Comparison of ENCODE assay signal across 36 cellular contexts in the genomic region with DNA sequence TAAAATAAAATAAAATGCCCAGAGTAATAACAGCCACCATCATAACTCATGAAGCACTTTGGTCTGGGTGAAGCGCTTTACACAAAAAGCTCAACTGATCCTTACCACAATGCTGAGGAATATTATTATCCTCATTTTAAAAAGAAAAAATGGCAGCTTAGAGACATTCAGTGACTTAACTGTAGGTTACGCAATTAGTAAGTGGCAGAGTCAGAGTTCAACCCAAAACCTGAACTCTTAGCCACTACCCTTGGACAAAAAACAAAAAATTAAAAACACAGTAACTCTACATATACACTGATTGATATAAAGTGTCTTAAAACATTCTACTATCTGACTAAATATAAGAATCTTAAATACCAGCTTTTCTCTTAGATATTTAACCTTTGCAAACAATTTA. TPM values are rescaled to one million over a fixed set of nuclear protein-coding genes. Genes with fewer than 3 reads are reported as not detected.
"Had no signal": no experiment of that assay in that cellular context is flagged by ENCODE, and none has a peak within 500 bp of the region (broad histone marks: within the 10 kb centered on the region; RNA-seq: fewer than 3 reads in every experiment).

No MANE protein-coding gene starts in this region.

- H3K9me3 ChIP-seq: adrenal gland, body of pancreas, breast epithelium, colonic mucosa, esophagus squamous epithelium, gastroesophageal sphincter had no signal

- H3K36me3 ChIP-seq: adrenal gland, breast epithelium, cardiac muscle cell, colonic mucosa, esophagus squamous epithelium, gastroesophageal sphincter, WERI-Rb-1 had no signal

- H3K4me1 ChIP-seq: body of pancreas, breast epithelium, colonic mucosa, esophagus squamous epithelium had no signal

- DNase-seq: activated B cell treated with CpG ODN at 0.5 μM for 24 hours; activated CD4-positive, alpha-beta memory T cell treated with anti-CD3 and anti-CD28 coated beads for 36 hours; activated CD4-positive, alpha-beta T cell treated with anti-CD3 and anti-CD28 coated beads, Interleukin-2, amount 10 ng/mL, durations not matched to agents 24 days and 14 days; activated CD8-positive, alpha-beta memory T cell treated with anti-CD3 and anti-CD28 coated beads, Interleukin-2, amount 10 ng/mL, durations not matched to agents 7 days and 5 days; activated CD8-positive, alpha-beta memory T cell treated with anti-CD3 and anti-CD28 coated beads, Interleukin-2, amount 50 U/mL, for 4 hours; activated CD8-positive, alpha-beta T cell treated with anti-CD3 and anti-CD28 coated beads, Interleukin-2, amount 10 ng/mL, durations not matched to agents 7 days and 5 days; activated effector memory CD4-positive, alpha-beta T cell treated with anti-CD3 and anti-CD28 coated beads, Interleukin-2, amount 50 U/mL, for 16 hours; activated naive CD4-positive, alpha-beta T cell treated with anti-CD3 and anti-CD28 coated beads for 36 hours; activated naive CD8-positive, alpha-beta T cell treated with anti-CD3 and anti-CD28 coated beads for 36 hours; activated naive CD8-positive, alpha-beta T cell treated with anti-CD3 and anti-CD28 coated beads, Interleukin-2, amount 50 U/mL, for 24 hours; activated T-cell treated with anti-CD3 and anti-CD28 coated beads, Interleukin-2, amount 50 U/mL, for 1 hour; activated T-cell treated with anti-CD3 and anti-CD28 coated beads, Interleukin-2, amount 50 U/mL, for 48 hours; adrenal gland; amygdala; aorta; body of pancreas; central memory CD4-positive, alpha-beta T cell; cerebellar nuclear complex; colonic mucosa; effector CD8-positive, alpha-beta T cell; esophagus squamous epithelium; foreskin melanocyte; T-helper 1 cell; T-helper 17 cell; T1000; WERI-Rb-1 had no signal

- FAIRE-seq: endometrium, endothelial cell of umbilical vein had no signal

- H3K27ac ChIP-seq: adrenal gland, body of pancreas, breast epithelium, cardiac muscle cell, colonic mucosa, epithelial cell of prostate, esophagus squamous epithelium, gastroesophageal sphincter, WERI-Rb-1 had no signal

- ATAC-seq: activated CD4-positive, CD25-positive, alpha-beta regulatory T cell treated with anti-CD3 and anti-CD28 coated beads, Interleukin-2, amount 50 U/mL, for 24 hours; activated CD8-positive, alpha-beta memory T cell treated with anti-CD3 and anti-CD28 coated beads, Interleukin-2, amount 10 ng/mL, durations not matched to agents 7 days and 5 days; activated CD8-positive, alpha-beta T cell treated with anti-CD3 and anti-CD28 coated beads, Interleukin-2, amount 10 ng/mL, durations not matched to agents 7 days and 5 days; activated naive CD8-positive, alpha-beta T cell treated with anti-CD3 and anti-CD28 coated beads, Interleukin-2, amount 50 U/mL, for 24 hours; body of pancreas; gastroesophageal sphincter; T-helper 17 cell had no signal

- H3K27me3 ChIP-seq: body of pancreas, cardiac muscle cell, esophagus squamous epithelium, gastroesophageal sphincter had no signal

- H3K4me3 ChIP-seq: adrenal gland, body of pancreas, breast epithelium, cardiac muscle cell, colonic mucosa, esophagus squamous epithelium, gastroesophageal sphincter had no signal

RNA-seq across cellular contexts. Expression of a gene that starts 34.9 kb away (rescaled TPM):
- total RNA-seq: activated B cell treated with CpG ODN at 0.5 μM for 24 hours; activated CD4-positive, alpha-beta T cell treated with anti-CD3 and anti-CD28 coated beads, Interleukin-2, amount 10 ng/mL, durations not matched to agents 24 days and 14 days; activated CD8-positive, alpha-beta memory T cell treated with anti-CD3 and anti-CD28 coated beads for 36 hours; activated CD8-positive, alpha-beta memory T cell treated with anti-CD3 and anti-CD28 coated beads, Interleukin-2, amount 10 ng/mL, durations not matched to agents 7 days and 5 days; activated CD8-positive, alpha-beta T cell treated with anti-CD3 and anti-CD28 coated beads, Interleukin-2, amount 10 ng/mL, durations not matched to agents 7 days and 5 days; activated naive CD4-positive, alpha-beta T cell treated with anti-CD3 and anti-CD28 coated beads for 36 hours; activated naive CD8-positive, alpha-beta T cell treated with anti-CD3 and anti-CD28 coated beads for 36 hours; activated T-helper 1 cell treated with anti-CD3 and anti-CD28 coated beads, Interleukin-12 subunit alpha, Interleukin-12 subunit beta, Interleukin-2, Interleukin-4 antibody, amounts not matched to agents 30 ng/mL and 10 ng/mL and 1 ng/mL, durations not matched to agents 14 hours and 24 hours and 36 hours; dermis microvascular lymphatic vessel endothelial cell; endothelial cell of umbilical vein had no signal
- polyA plus RNA-seq: endothelial cell of umbilical vein had no signal
